Comparison of ENCODE assay signal across 32 cellular contexts in genomic region chr4:41757521-41758156, GRCh38. TPM values are rescaled to one million over a fixed set of nuclear protein-coding genes. Genes with fewer than 3 reads are reported as not detected.
DNase-seq lines count a peak whose midpoint lies in the region; ATAC-seq and TF ChIP-seq lines count a peak whose summit lies in the region.
"Had no signal": no experiment of that assay in that cellular context is flagged by ENCODE, and none has a peak within 500 bp of the region (broad histone marks: within the 10 kb centered on the region; RNA-seq: fewer than 3 reads in every experiment).

No MANE protein-coding gene starts in this region.

- H2BK5ac ChIP-seq in neuronal stem cell (ENCODE audit: low read length), result no peak overlapping the region

- H3K79me1 ChIP-seq in neuronal stem cell (ENCODE audit: low read depth, low read length), result no peaks in the 10 kb centered on the region

- ATAC-seq in GM23338 (peak; percentile 92), esophagus mucosa (peak; percentile 68)
- ATAC-seq: effector memory CD8-positive, alpha-beta T cell; naive thymus-derived CD4-positive, alpha-beta T cell; stimulated activated naive CD8-positive, alpha-beta T cell treated with anti-CD3 and anti-CD28 coated beads, Interleukin-15, amount 100 ng/mL, for 72 hours had no signal

- peaks cover 0 to 2% of the 10 kb centered on the region in 2 donors for H3K9me3 ChIP-seq in neuronal stem cell (replicated peaks in 1 of 2; ENCODE audit: control insufficient read depth in 2 of 2, insufficient read depth in 1 of 2, low read depth in 1 of 2, low read length in 2 of 2)
- no peaks in the 10 kb centered on the region for H3K9me3 ChIP-seq in esophagus squamous epithelium

- H3K27ac Mint-ChIP-seq in GM23338, result no peak overlapping the region
- H3K27ac Mint-ChIP-seq: activated CD4-positive, alpha-beta memory T cell treated with anti-CD3 and anti-CD28 coated beads for 36 hours; activated naive CD4-positive, alpha-beta T cell treated with anti-CD3 and anti-CD28 coated beads, Interleukin-2, amount 50 U/mL, for 72 hours; activated T-helper 2 cell treated with anti-CD3 and anti-CD28 coated beads, Interferon-gamma antibody, Interleukin-2, Interleukin-4, amounts not matched to agents 10 μg/mL and 5 μg/mL and 100 μg/mL, durations not matched to agents 14 hours and 24 hours and 36 hours; CD4-positive, alpha-beta T cell; mesothelial cell of epicardium; naive thymus-derived CD4-positive, alpha-beta T cell; stimulated activated naive CD8-positive, alpha-beta T cell treated with anti-CD3 and anti-CD28 coated beads, Interleukin-15, amount 100 ng/mL, for 72 hours had no signal

- H3K27me3 Mint-ChIP-seq in GM23338 (ENCODE audit: insufficient read depth, low read depth, poor library complexity), result peaks cover 52% of the 10 kb centered on the region

- H4K91ac ChIP-seq in neuronal stem cell (ENCODE audit: low read depth, low read length, poor library complexity), result no peak overlapping the region

- no peak overlapping the region for H4K8ac ChIP-seq in neuronal stem cell (ENCODE audit: low read depth, low read length)

- H3K14ac ChIP-seq in neuronal stem cell (ENCODE audit: low read length), result no peak overlapping the region

- peaks cover 71% of the 10 kb centered on the region for H3K27me3 ChIP-seq in GM23338 (ENCODE audit: insufficient read depth)
- H3K27me3 ChIP-seq in neuronal stem cell (ENCODE audit: control insufficient read depth in 3 of 3, insufficient read depth in 3 of 3, low read depth in 1 of 3, low read length in 3 of 3), result peaks cover 0 to 82% (median 25%) of the 10 kb centered on the region in 3 experiments
- H3K27me3 ChIP-seq in esophagus squamous epithelium, result peaks cover 0 to 91% (median 4%) of the 10 kb centered on the region in 4 donors

- H3K36me3 ChIP-seq in GM23338 (ENCODE audit: insufficient read depth) (no peaks in the 10 kb centered on the region), neuronal stem cell (replicated peaks in 1 of 2; ENCODE audit: control insufficient read depth in 2 of 2, insufficient read depth in 2 of 2, low read length in 2 of 2) (no peaks in the 10 kb centered on the region), esophagus squamous epithelium (no peaks in the 10 kb centered on the region)

- H4K20me1 ChIP-seq in GM23338 (replicated peaks; ENCODE audit: insufficient read depth), result no peaks in the 10 kb centered on the region; the same call in 1 of the 2 replicates

- H3K9ac ChIP-seq in neuronal stem cell (ENCODE audit: low read depth, low read length, poor library complexity), result no peak overlapping the region

- DNase-seq in GM23338 (ENCODE audit: low spot score), result peak; percentile 40
- peak; percentile 34 for DNase-seq in LoVo (ENCODE audit: low spot score)
- no peak for DNase-seq in neuronal stem cell (ENCODE audit: low spot score)
- no peak for DNase-seq in anterior cingulate cortex (lab: John Stamatoyannopoulos, UW)
- DNase-seq in HT-29 (ENCODE audit: low spot score), result no peak
- DNase-seq in esophagus squamous epithelium (lab: John Stamatoyannopoulos, UW), result no peak
- no peak for DNase-seq in NCI-H146 treated with DMSO at 0.1 percent for 48 hours (lab: John Stamatoyannopoulos, UW; ENCODE audit: unreplicated experiment)
- DNase-seq: activated CD4-positive, alpha-beta memory T cell treated with anti-CD3 and anti-CD28 coated beads for 36 hours; activated CD4-positive, CD25-positive, alpha-beta regulatory T cell treated with anti-CD3 and anti-CD28 coated beads, Interleukin-2, amount 50 U/mL, for 72 hours; activated CD8-positive, alpha-beta memory T cell treated with anti-CD3 and anti-CD28 coated beads, Interleukin-2, amount 50 U/mL, for 48 hours; aorta; CD4-positive, alpha-beta T cell; effector memory CD8-positive, alpha-beta T cell; islet precursor cell; naive thymus-derived CD4-positive, alpha-beta T cell; NCI-H1092 treated with DMSO at 0.1 percent for 48 hours; NCI-H187 treated with DMSO at 0.1 percent for 48 hours; NCI-H526 treated with DMSO at 0.1 percent for 48 hours; stimulated activated naive CD8-positive, alpha-beta T cell treated with anti-CD3 and anti-CD28 coated beads, Interleukin-15, amount 100 ng/mL, for 72 hours had no signal

- no peak overlapping the region for H2AK5ac ChIP-seq in neuronal stem cell (ENCODE audit: low read depth, low read length)

- no peaks in the 10 kb centered on the region for H3K9me3 Mint-ChIP-seq in GM23338
- H3K9me3 Mint-ChIP-seq: activated CD4-positive, alpha-beta memory T cell treated with anti-CD3 and anti-CD28 coated beads for 36 hours; activated naive CD4-positive, alpha-beta T cell treated with anti-CD3 and anti-CD28 coated beads, Interleukin-2, amount 50 U/mL, for 72 hours; activated T-helper 2 cell treated with anti-CD3 and anti-CD28 coated beads, Interferon-gamma antibody, Interleukin-2, Interleukin-4, amounts not matched to agents 10 μg/mL and 5 μg/mL and 100 μg/mL, durations not matched to agents 14 hours and 24 hours and 36 hours; effector memory CD8-positive, alpha-beta T cell; mesothelial cell of epicardium had no signal

- peak overlapping the region; percentile 13 for H2BK15ac ChIP-seq in neuronal stem cell (ENCODE audit: low read length)

- no CpG with 5 or more reads among the region's 3 CpGs for WGBS in neuronal stem cell (ENCODE audit: extremely low coverage in 2 of 2, insufficient read length in 2 of 2, insufficient replicate concordance in 1 of 2), 2 donors
- WGBS in esophagus squamous epithelium, 2 donors, result 6 to 22% methylated on average over 2 to 3 of the region's 3 CpGs

- peak overlapping the region; percentile 17; the same call in 1 of the 3 replicates for H3K4me3 Mint-ChIP-seq in GM23338
- H3K4me3 Mint-ChIP-seq: activated CD4-positive, alpha-beta memory T cell treated with anti-CD3 and anti-CD28 coated beads for 36 hours; CD4-positive, alpha-beta T cell; effector memory CD8-positive, alpha-beta T cell; mesothelial cell of epicardium; naive thymus-derived CD4-positive, alpha-beta T cell; stimulated activated naive CD8-positive, alpha-beta T cell treated with anti-CD3 and anti-CD28 coated beads, Interleukin-15, amount 100 ng/mL, for 72 hours had no signal

- peaks cover 22% of the 10 kb centered on the region for H3K4me1 Mint-ChIP-seq in GM23338
- H3K4me1 Mint-ChIP-seq: mesothelial cell of epicardium; naive thymus-derived CD4-positive, alpha-beta T cell; stimulated activated naive CD8-positive, alpha-beta T cell treated with anti-CD3 and anti-CD28 coated beads, Interleukin-15, amount 100 ng/mL, for 72 hours had no signal

- H3K4me3 ChIP-seq in GM23338, result no peak overlapping the region
- no peak overlapping the region for H3K4me3 ChIP-seq in neuronal stem cell (ENCODE audit: low read length in 2 of 2)
- no peak overlapping the region for H3K4me3 ChIP-seq in esophagus squamous epithelium
- H3K4me3 ChIP-seq: coronary artery had no signal

- H2BK12ac ChIP-seq in neuronal stem cell (ENCODE audit: low read length), result no peak overlapping the region

- H3K79me2 ChIP-seq in GM23338 (replicated peaks; ENCODE audit: insufficient read depth), result no peaks in the 10 kb centered on the region

- H3F3A ChIP-seq in GM23338 (replicated peaks; ENCODE audit: low read depth), result no peaks in the 10 kb centered on the region

- peak overlapping the region; percentile 69 for H3K4me2 ChIP-seq in GM23338
- no peak overlapping the region for H3K4me2 ChIP-seq in neuronal stem cell (ENCODE audit: insufficient read depth, low read length, poor library complexity, severe bottlenecking)

- TF ChIP-seq POLR2A in esophagus squamous epithelium (IDR thresholded peaks at IDR 0.05), result no peak

- H3K18ac ChIP-seq in neuronal stem cell (ENCODE audit: low read length), result no peak overlapping the region

- no peak overlapping the region for H3K23ac ChIP-seq in neuronal stem cell (ENCODE audit: low read depth, low read length, poor library complexity)

- no peaks in the 10 kb centered on the region; the same call in 1 of the 2 replicates for H3K9me2 ChIP-seq in GM23338 (ENCODE audit: insufficient read depth)

- no peak overlapping the region for H2BK120ac ChIP-seq in neuronal stem cell (ENCODE audit: low read depth, low read length)

- H3K4ac ChIP-seq in neuronal stem cell (ENCODE audit: low read length), result no peak overlapping the region

- no peaks in the 10 kb centered on the region for H3K36me3 Mint-ChIP-seq in GM23338 (ENCODE audit: low read depth)
- H3K36me3 Mint-ChIP-seq: activated CD4-positive, alpha-beta memory T cell treated with anti-CD3 and anti-CD28 coated beads for 36 hours; activated naive CD4-positive, alpha-beta T cell treated with anti-CD3 and anti-CD28 coated beads, Interleukin-2, amount 50 U/mL, for 72 hours; mesothelial cell of epicardium had no signal

- intact Hi-C loops in esophagus squamous epithelium (cut with DNase I), result no loop called here

- TF ChIP-seq CTCF in GM23338 (conservative IDR thresholded peaks at IDR 0.05; ENCODE audit: low read depth in 2 of 2) (no peak), esophagus squamous epithelium (IDR thresholded peaks at IDR 0.05) (no peak)

- peaks cover 29% of the 10 kb centered on the region for H3K4me1 ChIP-seq in GM23338 (ENCODE audit: insufficient read depth)
- peaks cover 3 to 10% of the 10 kb centered on the region in 2 donors for H3K4me1 ChIP-seq in neuronal stem cell (ENCODE audit: control insufficient read depth in 2 of 2, insufficient read depth in 1 of 2, low read depth in 1 of 2, low read length in 2 of 2)
- H3K4me1 ChIP-seq in esophagus squamous epithelium, result no peaks in the 10 kb centered on the region

- H2AFZ ChIP-seq in GM23338 (no peak overlapping the region), neuronal stem cell (ENCODE audit: low read length) (no peak overlapping the region)

- H3K27ac ChIP-seq in GM23338 (ENCODE audit: low read depth), result no peak overlapping the region; the same call in 1 of the 2 replicates
- H3K27ac ChIP-seq in neuronal stem cell (replicated peaks; ENCODE audit: low read length), result no peak overlapping the region
- no peak overlapping the region for H3K27ac ChIP-seq in esophagus squamous epithelium
- H3K27ac ChIP-seq: coronary artery had no signal

TF ChIP-seq in GM23338, 12 proteins besides CTCF, POLR2A, EP300 and RAD21 (continues in another document):
- peak; percentile 33 for TF ChIP-seq EZH2 (IDR thresholded peaks at IDR 0.05; ENCODE audit: low read depth, unreplicated experiment)

RNA-seq across cellular contexts. Expression of gene PHOX2B, which starts 9.1 kb away (rescaled TPM):
- not detected in 2 replicates for total RNA-seq in GM23338 (2014; rRNA removed; shearing (Covaris generic))
- polyA plus RNA-seq in GM23338 (2016; fragmentation: Nextera tagmentation; extraction: Ambion mirVana), result not detected in 2 replicates
- total RNA-seq in esophagus mucosa (not detected), esophagus squamous epithelium (not detected)
- polyA plus RNA-seq in neuronal stem cell (2013, experiment 1 of 2), result not detected
- polyA plus RNA-seq in neuronal stem cell (2013, experiment 2 of 2), result 0.01 TPM
- total RNA-seq in HT-29 (2014; rRNA removed; shearing (Covaris generic)), result not detected in 2 replicates
- total RNA-seq: activated CD4-positive, alpha-beta memory T cell treated with anti-CD3 and anti-CD28 coated beads for 36 hours; activated naive CD4-positive, alpha-beta T cell treated with anti-CD3 and anti-CD28 coated beads, Interleukin-2, amount 50 U/mL, for 72 hours; activated T-helper 2 cell treated with anti-CD3 and anti-CD28 coated beads, Interferon-gamma antibody, Interleukin-2, Interleukin-4, amounts not matched to agents 10 μg/mL and 5 μg/mL and 100 μg/mL, durations not matched to agents 14 hours and 24 hours and 36 hours; aorta; cardiac septum; CD4-positive, alpha-beta T cell; fibroblast of lung; G401; lower leg skin; mesothelial cell of epicardium; naive thymus-derived CD4-positive, alpha-beta T cell; omental fat pad; RPMI7951; SK-MEL-5; skeletal muscle tissue had no signal
- polyA plus RNA-seq: aorta; fibroblast of lung; naive thymus-derived CD4-positive, alpha-beta T cell had no signal

Comparison
In these comparisons a context has a peak if more than half of its experiments do, and no peak if none do; other contexts are left out.
1. DNase-seq: peak in GM23338 (single experiment) and LoVo (single experiment); none in neuronal stem cell (single experiment), anterior cingulate cortex (0 of 58), HT-29 (single experiment), esophagus squamous epithelium (single experiment) and NCI-H146 treated with DMSO at 0.1 percent for 48 hours (single experiment).